In the genomic region with DNA sequence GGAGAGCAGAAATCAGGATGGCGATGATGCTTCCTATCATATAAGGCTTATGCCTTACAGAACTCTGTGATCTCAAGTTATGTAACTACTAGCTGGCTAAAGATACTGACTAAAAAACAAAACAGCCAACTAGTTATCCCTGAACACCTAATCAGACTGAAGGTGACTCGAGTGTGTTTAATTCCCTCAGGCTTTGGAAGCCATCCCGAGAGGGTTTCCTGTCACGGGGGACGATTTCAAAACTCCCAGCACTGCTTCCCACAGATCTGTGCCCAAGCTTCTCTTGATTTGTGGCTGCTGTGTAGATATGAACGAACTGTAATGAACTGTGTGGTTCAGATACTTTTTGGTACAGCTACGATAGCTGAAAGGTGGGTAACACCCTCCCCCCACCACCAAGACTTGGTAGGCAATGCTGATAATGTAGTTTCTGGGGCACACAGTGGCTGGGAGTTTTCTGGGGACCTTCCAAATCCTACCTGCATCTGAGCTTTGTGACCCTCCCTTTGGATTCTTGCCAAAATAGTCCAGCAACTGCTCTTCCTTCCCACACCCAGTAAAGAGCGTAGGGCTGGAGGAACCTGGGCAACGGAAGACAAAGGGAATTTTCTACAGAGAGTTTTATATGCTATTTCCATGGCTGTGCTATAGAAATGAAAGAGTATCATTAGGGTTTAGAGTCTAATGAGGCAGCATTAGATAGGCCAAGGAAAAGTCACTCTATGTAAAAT, we compare ENCODE assay signal across 10 cellular contexts.
DNase-seq lines count a peak whose midpoint lies in the region; ATAC-seq and TF ChIP-seq lines count a peak whose summit lies in the region.
"Had no signal": no experiment of that assay in that cellular context is flagged by ENCODE, and none has a peak within 500 bp of the region (broad histone marks: within the 10 kb centered on the region; RNA-seq: fewer than 3 reads in every experiment).

No MANE protein-coding gene starts in this region.

- H3K36me3 ChIP-seq in heart right ventricle (no peaks in the 10 kb centered on the region), sigmoid colon (no peaks in the 10 kb centered on the region)

- peaks cover 3% of the 10 kb centered on the region for H3K4me1 Mint-ChIP-seq in activated T-cell treated with anti-CD3 and anti-CD28 coated beads, Interleukin-2, amount 50 U/mL, for 4 hours (ENCODE audit: low read depth)
- no peaks in the 10 kb centered on the region for H3K4me1 Mint-ChIP-seq in CD4-positive, alpha-beta T cell (ENCODE audit: low read depth)

- H3K9me3 Mint-ChIP-seq in activated T-cell treated with anti-CD3 and anti-CD28 coated beads, Interleukin-2, amount 50 U/mL, for 4 hours = no peaks in the 10 kb centered on the region
- peaks cover 4% of the 10 kb centered on the region for H3K9me3 Mint-ChIP-seq in CD4-positive, alpha-beta T cell
- H3K9me3 Mint-ChIP-seq: activated naive CD4-positive, alpha-beta T cell treated with anti-CD3 and anti-CD28 coated beads, Interleukin-2, amount 50 U/mL, for 24 hours; T-helper 1 cell treated with Interleukin-12 subunit alpha and Interleukin-12 subunit beta and Interleukin-4 antibody, amounts not matched to agents 30 μg/mL and 1 μg/mL, for 36 hours had no signal

- peaks cover 0 to 11% (median 6%) of the 10 kb centered on the region in 11 donors for H3K9me3 ChIP-seq in heart right ventricle
- peaks cover 0 to 6% (median 2%) of the 10 kb centered on the region in 4 donors for H3K9me3 ChIP-seq in sigmoid colon
- no peaks in the 10 kb centered on the region for H3K9me3 ChIP-seq in CD4-positive, alpha-beta T cell (ENCODE audit: control insufficient read depth, low read length)

- DNase-seq in HT1080 (ENCODE audit: low read depth) (peak; percentile 30), SK-MEL-5 (ENCODE audit: low read depth, low spot score) (peak; percentile 50), heart right ventricle (peak in 1 of 2 donors; percentile 23), sigmoid colon (no peak), HUDEP-2 (lab: John Stamatoyannopoulos, UW; ENCODE audit: unreplicated experiment in 76 of 76) (no peak)
- DNase-seq in activated T-cell treated with anti-CD3 and anti-CD28 coated beads, Interleukin-2, amount 50 U/mL, for 4 hours = no peak
- DNase-seq in CD4-positive, alpha-beta T cell = no peak

- POLR2A ChIA-PET in CD4-positive, alpha-beta T cell (lab: Charles Lee) = no interaction called here

- no peaks in the 10 kb centered on the region for H3K27me3 ChIP-seq in heart right ventricle
- no peaks in the 10 kb centered on the region for H3K27me3 ChIP-seq in sigmoid colon
- no peaks in the 10 kb centered on the region for H3K27me3 ChIP-seq in CD4-positive, alpha-beta T cell (ENCODE audit: control insufficient read depth, insufficient read depth, low read length)

- H3K27ac ChIP-seq in heart right ventricle (peak overlapping the region; percentile 8 to 87 (median 76)), sigmoid colon (peak overlapping the region; percentile 73 to 78 (median 76))
- H3K27ac ChIP-seq in CD4-positive, alpha-beta T cell (ENCODE audit: low read depth, low read length) = no peak overlapping the region

- peaks cover 1% of the 10 kb centered on the region for H3K27me3 Mint-ChIP-seq in activated T-cell treated with anti-CD3 and anti-CD28 coated beads, Interleukin-2, amount 50 U/mL, for 4 hours (ENCODE audit: low read depth)
- H3K27me3 Mint-ChIP-seq in CD4-positive, alpha-beta T cell = no peaks in the 10 kb centered on the region

- no peaks in the 10 kb centered on the region for H3K36me3 Mint-ChIP-seq in activated T-cell treated with anti-CD3 and anti-CD28 coated beads, Interleukin-2, amount 50 U/mL, for 4 hours (ENCODE audit: insufficient read depth)
- H3K36me3 Mint-ChIP-seq in CD4-positive, alpha-beta T cell (ENCODE audit: low read depth) = no peaks in the 10 kb centered on the region

- in situ Hi-C loops in SK-MEL-5 (cut with HindIII; ENCODE audit: low pct_unique_long_range_greater_than_20kb, low sequenced_read_pairs) = no loop called here

- no peak overlapping the region for H3K27ac Mint-ChIP-seq in CD4-positive, alpha-beta T cell
- H3K27ac Mint-ChIP-seq: activated naive CD4-positive, alpha-beta T cell treated with anti-CD3 and anti-CD28 coated beads, Interleukin-2, amount 50 U/mL, for 24 hours; T-helper 1 cell treated with Interleukin-12 subunit alpha and Interleukin-12 subunit beta and Interleukin-4 antibody, amounts not matched to agents 30 μg/mL and 1 μg/mL, for 36 hours had no signal

- no peak overlapping the region for H3K4me3 Mint-ChIP-seq in activated T-cell treated with anti-CD3 and anti-CD28 coated beads, Interleukin-2, amount 50 U/mL, for 4 hours
- H3K4me3 Mint-ChIP-seq in CD4-positive, alpha-beta T cell = no peak overlapping the region
- H3K4me3 Mint-ChIP-seq: activated naive CD4-positive, alpha-beta T cell treated with anti-CD3 and anti-CD28 coated beads, Interleukin-2, amount 50 U/mL, for 24 hours; T-helper 1 cell treated with Interleukin-12 subunit alpha and Interleukin-12 subunit beta and Interleukin-4 antibody, amounts not matched to agents 30 μg/mL and 1 μg/mL, for 36 hours had no signal

- CTCF ChIA-PET in CD4-positive, alpha-beta T cell (lab: Charles Lee) = no interaction called here

- no peak for TF ChIP-seq CTCF in heart right ventricle (IDR thresholded peaks at IDR 0.05)
- no peak for TF ChIP-seq CTCF in sigmoid colon (IDR thresholded peaks at IDR 0.05)
- no peak for TF ChIP-seq CTCF in CD4-positive, alpha-beta T cell (IDR thresholded peaks at IDR 0.05)

- TF ChIP-seq EP300 in sigmoid colon (IDR thresholded peaks at IDR 0.05) = no peak

- WGBS in heart right ventricle, 2 donors = 24 to 33% methylated on average over 9 of the region's 9 CpGs
- 35 to 67% methylated on average over 9 of the region's 9 CpGs for WGBS in sigmoid colon, 2 donors

- TF ChIP-seq POLR2A in sigmoid colon (IDR thresholded peaks at IDR 0.05) = no peak

- intact Hi-C loops in heart right ventricle (cut with DNase I) = loop anchor here in 4 of 10 donors (5.0 to 10.0 kb wide), 5 partner anchors 37 to 103 kb away; no protein-coding TSS in a partner anchor
- intact Hi-C loops in sigmoid colon (cut with DNase I) = loop anchor here (5.0 to 10.0 kb wide), 2 partner anchors 77 to 340 kb away; a partner anchor contains a TSS
- intact Hi-C loops in CD4-positive, alpha-beta T cell (cut with DNase I, micrococcal nuclease) = no loop called here

- peak in 7 of 8 donors; percentile 24 to 57 (median 43) for ATAC-seq in heart right ventricle
- ATAC-seq in HG03460 (IDR thresholded peaks at IDR 0.05; ENCODE audit: unreplicated experiment) = no peak
- no peak for ATAC-seq in activated T-cell treated with anti-CD3 and anti-CD28 coated beads, Interleukin-2, amount 50 U/mL, for 4 hours
- ATAC-seq in CD4-positive, alpha-beta T cell (ENCODE audit: poor library complexity) = no peak

- H3K4me3 ChIP-seq in heart right ventricle (peak overlapping the region in 2 of 10 donors; percentile 20 to 25), sigmoid colon (no peak overlapping the region)

- H3K4me1 ChIP-seq in heart right ventricle = peaks cover 5 to 67% (median 33%) of the 10 kb centered on the region in 9 donors
- H3K4me1 ChIP-seq in sigmoid colon = peaks cover 0 to 34% (median 22%) of the 10 kb centered on the region in 4 donors

Comparison
In these comparisons a context has a peak if more than half of its experiments do, and no peak if none do; other contexts are left out.
1. DNase-seq: peak in HT1080 (single experiment) and SK-MEL-5 (single experiment); none in sigmoid colon (single experiment), HUDEP-2 (0 of 76), activated T-cell treated with anti-CD3 and anti-CD28 coated beads, Interleukin-2, amount 50 U/mL, for 4 hours (single experiment) and CD4-positive, alpha-beta T cell (0 of 10).
2. ATAC-seq: peak in heart right ventricle (7 of 8); none in HG03460 (single experiment), activated T-cell treated with anti-CD3 and anti-CD28 coated beads, Interleukin-2, amount 50 U/mL, for 4 hours (0 of 2) and CD4-positive, alpha-beta T cell (single experiment).